Comparison of ENCODE assay signal across 22 cellular contexts in the genomic region with DNA sequence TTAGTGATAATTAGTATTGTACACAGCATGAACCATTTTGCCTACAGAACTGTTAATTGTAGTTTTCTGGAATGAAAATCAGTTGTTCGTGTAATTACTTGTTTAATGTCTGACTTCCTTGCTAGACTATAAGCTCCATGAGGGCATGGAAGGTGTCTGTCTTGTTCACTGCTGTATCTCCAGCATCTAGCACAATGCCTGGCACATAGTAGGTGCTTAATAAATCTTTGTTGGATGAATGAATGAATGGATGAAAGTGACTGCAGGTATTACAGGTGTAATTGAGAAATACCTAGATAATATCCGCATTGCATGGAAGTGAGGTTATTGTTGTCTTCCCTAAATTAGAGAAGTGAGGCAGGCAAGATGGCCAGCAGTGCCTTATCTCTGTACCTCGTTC. TPM values are rescaled to one million over a fixed set of nuclear protein-coding genes. Genes with fewer than 3 reads are reported as not detected.
A peak's percentile ranks its signal among the peaks of the same experiment; 100 is the strongest.
DNase-seq lines count a peak whose midpoint lies in the region; ATAC-seq and TF ChIP-seq lines count a peak whose summit lies in the region.
"Had no signal": no experiment of that assay in that cellular context is flagged by ENCODE, and none has a peak within 500 bp of the region (broad histone marks: within the 10 kb centered on the region; RNA-seq: fewer than 3 reads in every experiment).

No MANE protein-coding gene starts in this region.

- CTCF ChIA-PET in activated CD4-positive, alpha-beta memory T cell treated with anti-CD3 and anti-CD28 coated beads for 36 hours (lab: Charles Lee), result interaction anchor here (1.0 kb wide), 1 partner anchor 260 kb away, joined by 3 read pairs; no protein-coding TSS in a partner anchor
- CTCF ChIA-PET in activated CD4-positive, alpha-beta memory T cell treated with anti-CD3 and anti-CD28 coated beads, Interleukin-2, amount 10 ng/mL, durations not matched to agents 7 days and 5 days (lab: Charles Lee), result interaction anchor here (1.5 kb wide), 1 partner anchor 141 kb away, joined by 3 read pairs; no protein-coding TSS in a partner anchor

- peaks cover 50% of the 10 kb centered on the region for H3K4me1 Mint-ChIP-seq in activated CD4-positive, alpha-beta memory T cell treated with anti-CD3 and anti-CD28 coated beads for 36 hours (ENCODE audit: low read depth)
- peaks cover 61% of the 10 kb centered on the region for H3K4me1 Mint-ChIP-seq in activated CD4-positive, alpha-beta memory T cell treated with anti-CD3 and anti-CD28 coated beads, Interleukin-2, amount 10 ng/mL, durations not matched to agents 7 days and 5 days
- peaks cover 67 to 68% of the 10 kb centered on the region in 2 donors for H3K4me1 Mint-ChIP-seq in natural killer cell
- peaks cover 47 to 59% of the 10 kb centered on the region in 2 donors for H3K4me1 Mint-ChIP-seq in natural killer cell treated with Interleukin-12 subunit alpha and Interleukin-12 subunit beta and Interleukin-15 and Interleukin-18, amount 100 ng/mL, for 72 hours (ENCODE audit: low read depth in 2 of 2)
- H3K4me1 Mint-ChIP-seq in memory B cell, result peaks cover 35% of the 10 kb centered on the region

- H3K27ac Mint-ChIP-seq in activated CD4-positive, alpha-beta memory T cell treated with anti-CD3 and anti-CD28 coated beads for 36 hours, result peak overlapping the region; percentile 16
- no peak overlapping the region for H3K27ac Mint-ChIP-seq in activated CD4-positive, alpha-beta memory T cell treated with anti-CD3 and anti-CD28 coated beads, Interleukin-2, amount 10 ng/mL, durations not matched to agents 7 days and 5 days
- peak overlapping the region; percentile 1 to 80 for H3K27ac Mint-ChIP-seq in natural killer cell
- no peak overlapping the region for H3K27ac Mint-ChIP-seq in natural killer cell treated with Interleukin-12 subunit alpha and Interleukin-12 subunit beta and Interleukin-15 and Interleukin-18, amount 100 ng/mL, for 72 hours
- peak overlapping the region; percentile 28 for H3K27ac Mint-ChIP-seq in memory B cell
- H3K27ac Mint-ChIP-seq: GM23338 had no signal

- intact Hi-C loops in activated CD4-positive, alpha-beta memory T cell treated with anti-CD3 and anti-CD28 coated beads for 36 hours (cut with micrococcal nuclease), result no loop called here
- intact Hi-C loops in natural killer cell (cut with micrococcal nuclease) (no loop called here), lower lobe of right lung (cut with DNase I) (no loop called here)

- TF ChIP-seq CTCF in natural killer cell (IDR thresholded peaks at IDR 0.05) (no peak), lower lobe of right lung (IDR thresholded peaks at IDR 0.05) (no peak)

- peaks cover 94% of the 10 kb centered on the region for H3K36me3 ChIP-seq in lower lobe of right lung

- H3K9me3 ChIP-seq in lower lobe of right lung, result no peaks in the 10 kb centered on the region

- no peak overlapping the region for H3K4me3 Mint-ChIP-seq in activated CD4-positive, alpha-beta memory T cell treated with anti-CD3 and anti-CD28 coated beads for 36 hours
- no peak overlapping the region for H3K4me3 Mint-ChIP-seq in activated CD4-positive, alpha-beta memory T cell treated with anti-CD3 and anti-CD28 coated beads, Interleukin-2, amount 10 ng/mL, durations not matched to agents 7 days and 5 days
- H3K4me3 Mint-ChIP-seq in natural killer cell (no peak overlapping the region), memory B cell (no peak overlapping the region)
- no peak overlapping the region for H3K4me3 Mint-ChIP-seq in natural killer cell treated with Interleukin-12 subunit alpha and Interleukin-12 subunit beta and Interleukin-15 and Interleukin-18, amount 100 ng/mL, for 72 hours
- H3K4me3 Mint-ChIP-seq: CD14-positive monocyte, GM23338 had no signal

- POLR2A ChIA-PET in activated CD4-positive, alpha-beta memory T cell treated with anti-CD3 and anti-CD28 coated beads for 36 hours (lab: Charles Lee), result no interaction called here
- POLR2A ChIA-PET in activated CD4-positive, alpha-beta memory T cell treated with anti-CD3 and anti-CD28 coated beads, Interleukin-2, amount 10 ng/mL, durations not matched to agents 7 days and 5 days (lab: Charles Lee), result no interaction called here

- no peaks in the 10 kb centered on the region for H3K27me3 Mint-ChIP-seq in activated CD4-positive, alpha-beta memory T cell treated with anti-CD3 and anti-CD28 coated beads for 36 hours
- no peaks in the 10 kb centered on the region for H3K27me3 Mint-ChIP-seq in activated CD4-positive, alpha-beta memory T cell treated with anti-CD3 and anti-CD28 coated beads, Interleukin-2, amount 10 ng/mL, durations not matched to agents 7 days and 5 days
- H3K27me3 Mint-ChIP-seq in natural killer cell (ENCODE audit: low read depth in 2 of 2) (no peaks in the 10 kb centered on the region), memory B cell (no peaks in the 10 kb centered on the region)
- H3K27me3 Mint-ChIP-seq in natural killer cell treated with Interleukin-12 subunit alpha and Interleukin-12 subunit beta and Interleukin-15 and Interleukin-18, amount 100 ng/mL, for 72 hours, result no peaks in the 10 kb centered on the region

- H3K9me3 Mint-ChIP-seq in activated CD4-positive, alpha-beta memory T cell treated with anti-CD3 and anti-CD28 coated beads for 36 hours, result no peaks in the 10 kb centered on the region
- no peaks in the 10 kb centered on the region for H3K9me3 Mint-ChIP-seq in activated CD4-positive, alpha-beta memory T cell treated with anti-CD3 and anti-CD28 coated beads, Interleukin-2, amount 10 ng/mL, durations not matched to agents 7 days and 5 days
- no peaks in the 10 kb centered on the region for H3K9me3 Mint-ChIP-seq in natural killer cell
- no peaks in the 10 kb centered on the region for H3K9me3 Mint-ChIP-seq in natural killer cell treated with Interleukin-12 subunit alpha and Interleukin-12 subunit beta and Interleukin-15 and Interleukin-18, amount 100 ng/mL, for 72 hours
- H3K9me3 Mint-ChIP-seq in memory B cell, result no peaks in the 10 kb centered on the region
- H3K9me3 Mint-ChIP-seq: CD14-positive monocyte, GM23338 had no signal

- H3K27me3 ChIP-seq in lower lobe of right lung (ENCODE audit: low read depth), result no peaks in the 10 kb centered on the region

- H3K36me3 Mint-ChIP-seq in activated CD4-positive, alpha-beta memory T cell treated with anti-CD3 and anti-CD28 coated beads for 36 hours, result peaks cover 74% of the 10 kb centered on the region
- peaks cover 91% of the 10 kb centered on the region for H3K36me3 Mint-ChIP-seq in activated CD4-positive, alpha-beta memory T cell treated with anti-CD3 and anti-CD28 coated beads, Interleukin-2, amount 10 ng/mL, durations not matched to agents 7 days and 5 days (ENCODE audit: low read depth)
- H3K36me3 Mint-ChIP-seq in natural killer cell (peaks cover 52% of the 10 kb centered on the region), memory B cell (peaks cover 36% of the 10 kb centered on the region)
- H3K36me3 Mint-ChIP-seq in natural killer cell treated with Interleukin-12 subunit alpha and Interleukin-12 subunit beta and Interleukin-15 and Interleukin-18, amount 100 ng/mL, for 72 hours, result peaks cover 70% of the 10 kb centered on the region

- ATAC-seq in natural killer cell, result no peak
- ATAC-seq in natural killer cell treated with Interleukin-12 subunit alpha and Interleukin-12 subunit beta and Interleukin-15 and Interleukin-18, amount 100 ng/mL, for 72 hours, result no peak
- ATAC-seq in memory B cell (ENCODE audit: low read depth), result no peak
- ATAC-seq in HG03565 (IDR thresholded peaks at IDR 0.05; ENCODE audit: unreplicated experiment), result no peak
- no peak for ATAC-seq in lower lobe of right lung
- ATAC-seq in GM18520 (IDR thresholded peaks at IDR 0.05; ENCODE audit: unreplicated experiment), result no peak
- ATAC-seq: GM12878, GM23338 had no signal

- peaks cover 32% of the 10 kb centered on the region for H3K4me1 ChIP-seq in lower lobe of right lung

- no peak for DNase-seq in activated CD4-positive, alpha-beta memory T cell treated with anti-CD3 and anti-CD28 coated beads for 36 hours
- DNase-seq in activated CD4-positive, alpha-beta memory T cell treated with anti-CD3 and anti-CD28 coated beads, Interleukin-2, amount 10 ng/mL, durations not matched to agents 7 days and 5 days, result no peak
- DNase-seq in natural killer cell (no peak), memory B cell (ENCODE audit: low spot score in 2 of 2) (no peak), lower lobe of right lung (no peak)
- no peak for DNase-seq in natural killer cell treated with Interleukin-12 subunit alpha and Interleukin-12 subunit beta and Interleukin-15 and Interleukin-18, amount 100 ng/mL, for 72 hours (ENCODE audit: low spot score)
- DNase-seq: AML-193, EL, HCEC 1CT, NCI-H1105 treated with DMSO at 0.1 percent for 48 hours, NCI-H1694 treated with DMSO at 0.1 percent for 48 hours, NCI-H2107, NCI-H510A, NCI-H774, RPMI8226, SHP77 treated with DMSO at 0.1 percent for 48 hours had no signal

- no peak overlapping the region for H3K4me3 ChIP-seq in lower lobe of right lung
- H3K4me3 ChIP-seq: GM12878, GM23338 had no signal

- no peak overlapping the region for H3K27ac ChIP-seq in lower lobe of right lung
- H3K27ac ChIP-seq: 22Rv1 had no signal

RNA-seq across cellular contexts. Expression of a gene that starts 21.8 kb away (rescaled TPM):
- 10 to 100 TPM; 14.7 to 15.9 TPM for total RNA-seq in activated CD4-positive, alpha-beta memory T cell treated with anti-CD3 and anti-CD28 coated beads for 36 hours
- 10 to 100 TPM in 1 of 2 experiments, 1 to 10 TPM in 1; 8.7 to 10.2 TPM for total RNA-seq in activated CD4-positive, alpha-beta memory T cell treated with anti-CD3 and anti-CD28 coated beads, Interleukin-2, amount 10 ng/mL, durations not matched to agents 7 days and 5 days
- total RNA-seq in natural killer cell (1 to 10 TPM; 5.7 to 6.1 (median 6.0) TPM), lower lobe of right lung (17.4 TPM)
- 10 to 100 TPM in 1 of 2 donors, 1 to 10 TPM in 1; 8.3 to 10.4 TPM for total RNA-seq in natural killer cell treated with Interleukin-12 subunit alpha and Interleukin-12 subunit beta and Interleukin-15 and Interleukin-18, amount 100 ng/mL, for 72 hours

Comparison
In these comparisons a context has a peak if more than half of its experiments do, and no peak if none do; other contexts are left out.
1. H3K27ac Mint-ChIP-seq: peak in activated CD4-positive, alpha-beta memory T cell treated with anti-CD3 and anti-CD28 coated beads for 36 hours (single experiment), natural killer cell (2 of 2) and memory B cell (single experiment); none in activated CD4-positive, alpha-beta memory T cell treated with anti-CD3 and anti-CD28 coated beads, Interleukin-2, amount 10 ng/mL, durations not matched to agents 7 days and 5 days (single experiment) and natural killer cell treated with Interleukin-12 subunit alpha and Interleukin-12 subunit beta and Interleukin-15 and Interleukin-18, amount 100 ng/mL, for 72 hours (0 of 2).